Comparison of ENCODE assay signal across 10 cellular contexts in the genomic region with DNA sequence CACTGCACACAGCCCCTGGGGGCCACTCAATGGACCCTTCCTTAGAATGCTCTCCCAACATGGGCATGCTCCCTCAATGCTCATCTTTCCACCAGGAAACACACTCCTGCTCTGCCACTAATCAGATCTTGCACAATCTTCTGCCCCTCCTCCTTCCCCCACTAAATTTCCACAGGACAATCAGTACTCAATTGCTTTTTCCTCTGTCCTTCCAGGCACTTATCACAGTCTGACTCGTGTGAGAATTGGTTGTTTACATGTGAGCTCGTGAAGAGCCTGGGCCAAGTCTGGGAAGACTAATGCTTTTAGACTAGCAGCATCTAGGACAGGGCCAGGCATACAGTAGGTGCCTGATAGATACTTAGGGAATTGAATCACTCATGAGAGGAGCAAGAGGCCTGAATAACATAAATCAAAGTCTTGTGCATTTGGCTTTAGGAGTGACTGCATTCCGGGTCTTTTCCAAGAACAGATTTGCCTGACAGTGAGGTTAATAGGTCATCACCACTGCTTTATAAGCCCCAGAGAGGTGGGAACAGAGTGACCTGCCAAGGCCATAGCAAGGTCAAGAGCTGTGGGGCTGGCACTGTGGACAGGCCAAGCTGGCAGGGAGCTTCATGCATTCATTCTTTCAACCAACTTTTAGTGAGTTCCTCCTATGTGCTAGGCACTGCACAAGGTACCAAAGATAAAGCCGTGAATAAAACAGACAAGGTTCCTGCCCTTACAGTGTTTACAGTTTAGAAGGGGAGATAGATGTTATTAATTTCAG. TPM values are rescaled to one million over a fixed set of nuclear protein-coding genes. Genes with fewer than 3 reads are reported as not detected.
DNase-seq lines count a peak whose midpoint lies in the region; ATAC-seq and TF ChIP-seq lines count a peak whose summit lies in the region.
"Had no signal": no experiment of that assay in that cellular context is flagged by ENCODE, and none has a peak within 500 bp of the region (broad histone marks: within the 10 kb centered on the region; RNA-seq: fewer than 3 reads in every experiment).

No MANE protein-coding gene starts in this region.

- H3K27me3 ChIP-seq in RWPE2 (ENCODE audit: insufficient read depth, poor library complexity, severe bottlenecking) (no peaks in the 10 kb centered on the region), mesenchymal stem cell (ENCODE audit: control insufficient read depth in 1 of 2, insufficient read depth in 1 of 2, low read length in 2 of 2) (peaks cover 0 to 64% of the 10 kb centered on the region in 2 experiments), thyroid gland (no peaks in the 10 kb centered on the region)
- H3K27me3 ChIP-seq: brain microvascular endothelial cell had no signal

- H3K27ac ChIP-seq in RWPE2 (ENCODE audit: poor library complexity, severe bottlenecking) = peak overlapping the region; percentile 69
- H3K27ac ChIP-seq in mesenchymal stem cell (ENCODE audit: low read length, poor library complexity, severe bottlenecking) = no peak overlapping the region
- peak overlapping the region; percentile 66 to 90 (median 80) for H3K27ac ChIP-seq in thyroid gland
- H3K27ac ChIP-seq: brain microvascular endothelial cell had no signal

- TF ChIP-seq POLR2A in thyroid gland (IDR thresholded peaks at IDR 0.05) = peak in 1 of 2 donors; percentile 50

- H4K91ac ChIP-seq in mesenchymal stem cell (ENCODE audit: low read length) = peak overlapping the region; percentile 75

- no peak for ATAC-seq in RWPE2 (ENCODE audit: low read depth)

- no peak overlapping the region for H3K23ac ChIP-seq in mesenchymal stem cell (ENCODE audit: low read length in 2 of 2)

- no peak overlapping the region for H3K9ac ChIP-seq in mesenchymal stem cell (ENCODE audit: low read length)

- H3K18ac ChIP-seq in mesenchymal stem cell (ENCODE audit: low read depth in 1 of 2, low read length in 2 of 2) = peak overlapping the region; percentile 78 to 84

- intact Hi-C loops in thyroid gland (cut with DNase I) = no loop called here

- H2AFZ ChIP-seq in mesenchymal stem cell (ENCODE audit: low read depth, low read length) = no peak overlapping the region

- H3K4me2 ChIP-seq in mesenchymal stem cell (ENCODE audit: low read length, poor library complexity, severe bottlenecking) = no peak overlapping the region

- H2BK120ac ChIP-seq in mesenchymal stem cell (ENCODE audit: low read depth, low read length) = no peak overlapping the region

- no peak overlapping the region for H3K4me3 ChIP-seq in RWPE2 (ENCODE audit: severe bottlenecking)
- no peak overlapping the region for H3K4me3 ChIP-seq in epithelial cell of esophagus (ENCODE audit: low read length)
- H3K4me3 ChIP-seq in mesenchymal stem cell (ENCODE audit: insufficient read depth in 1 of 2, low read depth in 1 of 2, low read length in 2 of 2) = no peak overlapping the region
- H3K4me3 ChIP-seq in thyroid gland (replicated peaks in 1 of 3) = no peak overlapping the region

- H4K8ac ChIP-seq in mesenchymal stem cell (ENCODE audit: low read length) = peak overlapping the region; percentile 49

- H2BK12ac ChIP-seq in mesenchymal stem cell (ENCODE audit: low read length in 2 of 2) = peak overlapping the region in 1 of 2 experiments; percentile 94

- WGBS in mesenchymal stem cell = 20% methylated on average over 4 of the region's 4 CpGs
- WGBS in thyroid gland, 2 donors = 23 to 31% methylated on average over 3 to 4 of the region's 4 CpGs

- H3K36me3 ChIP-seq in RWPE2 (ENCODE audit: low read depth) (no peaks in the 10 kb centered on the region), mesenchymal stem cell (ENCODE audit: control insufficient read depth in 1 of 2, insufficient read depth in 2 of 2, low read depth in 1 of 2, low read length in 2 of 2) (no peaks in the 10 kb centered on the region), thyroid gland (no peaks in the 10 kb centered on the region)
- H3K36me3 ChIP-seq: brain microvascular endothelial cell had no signal

- H2BK5ac ChIP-seq in mesenchymal stem cell (ENCODE audit: low read depth, low read length, poor library complexity, severe bottlenecking) = no peak overlapping the region

- no peak overlapping the region for H2BK15ac ChIP-seq in mesenchymal stem cell (ENCODE audit: low read depth, poor library complexity, severe bottlenecking)

- no peaks in the 10 kb centered on the region for H3K79me1 ChIP-seq in mesenchymal stem cell (replicated peaks; ENCODE audit: low read length, poor library complexity, severe bottlenecking)

- TF ChIP-seq CTCF in RWPE2 (IDR thresholded peaks at IDR 0.05; ENCODE audit: poor library complexity, severe bottlenecking) (no peak), epithelial cell of esophagus (IDR thresholded peaks at IDR 0.05; ENCODE audit: insufficient read depth, low read depth, low read length, missing control alignments) (no peak), thyroid gland (IDR thresholded peaks at IDR 0.05) (no peak)

- H3K4me1 ChIP-seq in RWPE2 (ENCODE audit: insufficient read depth, poor library complexity, severe bottlenecking) (peaks cover 37% of the 10 kb centered on the region), mesenchymal stem cell (ENCODE audit: control insufficient read depth, insufficient read depth, low read depth, low read length) (peaks cover 23% of the 10 kb centered on the region), thyroid gland (peaks cover 32 to 57% of the 10 kb centered on the region in 2 donors)

- H3K9me3 ChIP-seq in RWPE2 (ENCODE audit: severe bottlenecking) = no peaks in the 10 kb centered on the region
- no peaks in the 10 kb centered on the region for H3K9me3 ChIP-seq in mesenchymal stem cell (ENCODE audit: control insufficient read depth, low read length)
- H3K9me3 ChIP-seq in thyroid gland = no peaks in the 10 kb centered on the region

- DNase-seq in RWPE2 (ENCODE audit: low spot score) (no peak), epithelial cell of esophagus (ENCODE audit: low read depth) (peak; percentile 6), mesenchymal stem cell (peak; percentile 90), thyroid gland (peak; percentile 61), GDM1 (lab: John Stamatoyannopoulos, UW) (no peak), COR-L47 (lab: John Stamatoyannopoulos, UW) (no peak), hippocampal formation (lab: John Stamatoyannopoulos, UW) (no peak)
- DNase-seq: activated CD8-positive, alpha-beta memory T cell treated with anti-CD3 and anti-CD28 coated beads, Interleukin-2, amount 50 U/mL, for 48 hours; brain microvascular endothelial cell; NCI-H1105 treated with DMSO at 0.1 percent for 48 hours had no signal

- H2AK5ac ChIP-seq in mesenchymal stem cell (ENCODE audit: low read length, severe bottlenecking) = no peak overlapping the region

- H3K4ac ChIP-seq in mesenchymal stem cell (ENCODE audit: low read depth in 1 of 2, low read length in 2 of 2) = peak overlapping the region in 1 of 2 experiments; percentile 41

- H3K14ac ChIP-seq in mesenchymal stem cell (ENCODE audit: low read length in 2 of 2) = no peak overlapping the region

RNA-seq across cellular contexts. Expression of gene PRPS1, which starts 55.0 kb away (rescaled TPM):
- polyA plus RNA-seq in mesenchymal stem cell (2013, experiment 1 of 2) = 31.3 TPM
- polyA plus RNA-seq in mesenchymal stem cell (2013, experiment 2 of 2) = 32.9 TPM
- total RNA-seq in thyroid gland = 10 to 100 TPM; 45.1 to 69.6 (median 62.8) TPM

Comparison
In these comparisons a context has a peak if more than half of its experiments do, and no peak if none do; other contexts are left out.
1. DNase-seq: peak in epithelial cell of esophagus (single experiment), mesenchymal stem cell (single experiment) and thyroid gland (2 of 2); none in RWPE2 (single experiment), GDM1 (single experiment), COR-L47 (single experiment) and hippocampal formation (0 of 2).